Comparison of ENCODE assay signal across 33 cellular contexts in genomic region chr10:129950651-129951050, GRCh38. TPM values are rescaled to one million over a fixed set of nuclear protein-coding genes. Genes with fewer than 3 reads are reported as not detected.
DNase-seq lines count a peak whose midpoint lies in the region; ATAC-seq and TF ChIP-seq lines count a peak whose summit lies in the region.
"Had no signal": no experiment of that assay in that cellular context is flagged by ENCODE, and none has a peak within 500 bp of the region (broad histone marks: within the 10 kb centered on the region; RNA-seq: fewer than 3 reads in every experiment).

No MANE protein-coding gene starts in this region.

- H2BK5ac ChIP-seq in mesendoderm (ENCODE audit: low read length): no peak overlapping the region

- ATAC-seq in left cardiac atrium: no peak
- ATAC-seq: A549; activated T-cell treated with anti-CD3 and anti-CD28 coated beads, Interleukin-2, amount 50 U/mL, for 4 hours; HepG2 had no signal

- WGBS in mesendoderm (ENCODE audit: extremely low coverage, insufficient coverage, low lambda C conversion rate): no CpG with 5 or more reads among the region's 2 CpGs
- WGBS in mammary epithelial cell (ENCODE audit: low coverage, missing lambda C conversion rate): 48% methylated on average over 2 of the region's 2 CpGs

- H3K9me2 ChIP-seq in MM.1S (replicated peaks; ENCODE audit: insufficient read depth, low read length): no peaks in the 10 kb centered on the region

- no peaks in the 10 kb centered on the region for H3K36me3 ChIP-seq in right atrium auricular region
- H3K36me3 ChIP-seq in mesendoderm (ENCODE audit: control insufficient read depth, insufficient read depth, low read length): no peaks in the 10 kb centered on the region
- H3K36me3 ChIP-seq in mammary epithelial cell (ENCODE audit: insufficient read depth, low read length): no peaks in the 10 kb centered on the region
- H3K36me3 ChIP-seq in MM.1S (replicated peaks; ENCODE audit: insufficient read depth, low read length): no peaks in the 10 kb centered on the region
- H3K36me3 ChIP-seq: gastroesophageal sphincter, tibial nerve had no signal

- H3K4me1 Mint-ChIP-seq in nephron progenitor cell: peaks cover 100% of the 10 kb centered on the region

- H3K27me3 Mint-ChIP-seq in nephron progenitor cell (ENCODE audit: low read depth, poor library complexity): peaks cover 18% of the 10 kb centered on the region

- H3K4ac ChIP-seq in mesendoderm (ENCODE audit: low read depth, low read length): no peak overlapping the region

- H4K20me1 ChIP-seq in mammary epithelial cell (ENCODE audit: insufficient read depth, low read length): no peaks in the 10 kb centered on the region
- H4K20me1 ChIP-seq in MM.1S (ENCODE audit: insufficient read depth, low read length): no peaks in the 10 kb centered on the region

- no peak overlapping the region for H3K23ac ChIP-seq in mesendoderm (ENCODE audit: low read length)

- H3K18ac ChIP-seq in mesendoderm (ENCODE audit: low read length): no peak overlapping the region

- no peaks in the 10 kb centered on the region for H3K79me1 ChIP-seq in mesendoderm (ENCODE audit: low read length)

- peak overlapping the region; percentile 69 to 88 for H3K27ac ChIP-seq in right atrium auricular region
- no peak overlapping the region for H3K27ac ChIP-seq in mesendoderm (ENCODE audit: low read depth, low read length)
- no peak overlapping the region for H3K27ac ChIP-seq in mammary epithelial cell (ENCODE audit: insufficient read depth, low read depth, low read length)
- H3K27ac ChIP-seq in MM.1S (ENCODE audit: low read length): no peak overlapping the region
- H3K27ac ChIP-seq: A549, C4-2B had no signal

- H4K5ac ChIP-seq in mesendoderm (ENCODE audit: low read length): no peak overlapping the region

- no peaks in the 10 kb centered on the region for H3K79me2 ChIP-seq in mesendoderm (ENCODE audit: control insufficient read depth, insufficient read depth, low read length)
- H3K79me2 ChIP-seq in mammary epithelial cell (ENCODE audit: insufficient read depth, low read length): no peaks in the 10 kb centered on the region
- H3K79me2 ChIP-seq in MM.1S (ENCODE audit: low read length): no peaks in the 10 kb centered on the region

- peak overlapping the region; percentile 75 for H3K4me3 Mint-ChIP-seq in nephron progenitor cell
- H3K4me3 Mint-ChIP-seq: activated T-cell treated with anti-CD3 and anti-CD28 coated beads, Interleukin-2, amount 50 U/mL, for 4 hours; dendritic cell treated with granulocyte-macrophage colony-stimulating factor and Interleukin-4, amounts not matched to agents 40 ng/mL and 50 ng/mL, for 4 days; natural killer cell treated with Interleukin-12 subunit alpha and Interleukin-12 subunit beta and Interleukin-15 and Interleukin-18, amount 100 ng/mL, for 72 hours; stimulated activated naive CD8-positive, alpha-beta T cell treated with anti-CD3 and anti-CD28 coated beads, Interleukin-15, Interleukin-2, amounts not matched to agents 100 ng/mL and 50 ng/mL, for 24 hours had no signal

- H3K36me3 Mint-ChIP-seq in nephron progenitor cell (ENCODE audit: low read depth): peaks cover 10% of the 10 kb centered on the region
- H3K36me3 Mint-ChIP-seq: natural killer cell treated with Interleukin-12 subunit alpha and Interleukin-12 subunit beta and Interleukin-15 and Interleukin-18, amount 100 ng/mL, for 72 hours had no signal

- H2BK15ac ChIP-seq in mesendoderm (replicated peaks; ENCODE audit: low read depth): no peak overlapping the region

- no peak overlapping the region for H3K56ac ChIP-seq in mesendoderm (ENCODE audit: low read length)

- TF ChIP-seq CTCF in right atrium auricular region (IDR thresholded peaks at IDR 0.05) (no peak), nephron progenitor cell (IDR thresholded peaks at IDR 0.05) (no peak), mammary epithelial cell (conservative IDR thresholded peaks at IDR 0.05 in 1 of 2, IDR thresholded peaks at IDR 0.05 in 1 of 2; ENCODE audit: extremely low read depth in 1 of 2, insufficient read depth in 1 of 2, low read depth in 1 of 2, low read length in 2 of 2) (no peak), MM.1S (IDR thresholded peaks at IDR 0.05; ENCODE audit: low read length) (no peak)

- dilution Hi-C loops in mammary epithelial cell (cut with HindIII; ENCODE audit: low sequenced_read_pairs): no loop called here

- in situ Hi-C loops in mammary epithelial cell (cut with MboI; ENCODE audit: low sequenced_read_pairs in 2 of 2): no loop called here

- DNase-seq in right atrium auricular region (ENCODE audit: low spot score) (no peak), left cardiac atrium (no peak), fibroblast of gingiva (ENCODE audit: low read depth) (peak; percentile 53), nephron progenitor cell (no peak), mesendoderm (no peak), mammary epithelial cell (no peak), MM.1S (no peak)
- no peak for DNase-seq in stimulated activated CD4-positive, alpha-beta T cell treated with anti-CD3 and anti-CD28 coated beads, Interleukin-4, amount 100 ng/mL, for 24 hours
- DNase-seq: activated CD4-positive, alpha-beta T cell treated with anti-CD3 and anti-CD28 coated beads for 4 hours; activated naive CD4-positive, alpha-beta T cell; activated T-cell treated with anti-CD3 and anti-CD28 coated beads, Interleukin-2, amount 50 U/mL, for 4 hours; amygdala; Calu3; caudate nucleus; EL; GOT3; midbrain; NCI-H1092 treated with DMSO at 0.1 percent for 48 hours; NCI-H2029; NCI-H226; NCI-H748 treated with DMSO at 0.1 percent for 48 hours; OCI-M1; SIG-M5; T-helper 1 cell had no signal

- intact Hi-C loops in left cardiac atrium (cut with DNase I) (no loop called here), mammary epithelial cell (cut with micrococcal nuclease) (no loop called here)

- no peak overlapping the region for H4K8ac ChIP-seq in mesendoderm (ENCODE audit: low read depth, low read length)

- no peak overlapping the region for H2BK120ac ChIP-seq in mesendoderm (ENCODE audit: low read depth, low read length)

- H3K4me3 ChIP-seq in right atrium auricular region (no peak overlapping the region), mesendoderm (ENCODE audit: low read length) (no peak overlapping the region), mammary epithelial cell (replicated peaks in 1 of 3; ENCODE audit: insufficient read depth in 1 of 3, low read depth in 2 of 3, low read length in 3 of 3) (no peak overlapping the region), MM.1S (ENCODE audit: low read length) (no peak overlapping the region)
- H3K4me3 ChIP-seq: A549, gastroesophageal sphincter had no signal

- H3K9ac ChIP-seq in mesendoderm (ENCODE audit: low read length) (no peak overlapping the region), mammary epithelial cell (ENCODE audit: insufficient read depth, low read length) (no peak overlapping the region), MM.1S (ENCODE audit: low read length) (no peak overlapping the region)

- H3K9me3 ChIP-seq in right atrium auricular region: no peaks in the 10 kb centered on the region
- H3K9me3 ChIP-seq in mammary epithelial cell (replicated peaks; ENCODE audit: insufficient read depth, low read length): peaks cover 6% of the 10 kb centered on the region
- H3K9me3 ChIP-seq in MM.1S (replicated peaks; ENCODE audit: insufficient read depth, low read length): no peaks in the 10 kb centered on the region
- H3K9me3 ChIP-seq: A549, gastroesophageal sphincter, tibial nerve had no signal

- no peaks in the 10 kb centered on the region for H3K27me3 ChIP-seq in right atrium auricular region
- H3K27me3 ChIP-seq in mesendoderm (ENCODE audit: insufficient read depth, low read length, poor library complexity): no peaks in the 10 kb centered on the region
- H3K27me3 ChIP-seq in mammary epithelial cell (ENCODE audit: insufficient read depth, low read length): no peaks in the 10 kb centered on the region
- peaks cover 7% of the 10 kb centered on the region; the same call in 1 of the 2 replicates for H3K27me3 ChIP-seq in MM.1S (replicated peaks; ENCODE audit: insufficient read depth, low read length)

- H3K4me1 ChIP-seq in right atrium auricular region: peaks cover 0 to 65% of the 10 kb centered on the region in 2 donors
- H3K4me1 ChIP-seq in mesendoderm (ENCODE audit: control insufficient read depth, low read depth, low read length): peaks cover 4% of the 10 kb centered on the region
- H3K4me1 ChIP-seq in mammary epithelial cell (ENCODE audit: insufficient read depth, low read length): no peaks in the 10 kb centered on the region
- H3K4me1 ChIP-seq in MM.1S (ENCODE audit: low read length): no peaks in the 10 kb centered on the region

- H3K9me3 Mint-ChIP-seq in nephron progenitor cell: peaks cover 7% of the 10 kb centered on the region
- H3K9me3 Mint-ChIP-seq: activated T-cell treated with anti-CD3 and anti-CD28 coated beads, Interleukin-2, amount 50 U/mL, for 4 hours; dendritic cell treated with granulocyte-macrophage colony-stimulating factor and Interleukin-4, amounts not matched to agents 40 ng/mL and 50 ng/mL, for 4 days; natural killer cell treated with Interleukin-12 subunit alpha and Interleukin-12 subunit beta and Interleukin-15 and Interleukin-18, amount 100 ng/mL, for 72 hours; stimulated activated naive CD8-positive, alpha-beta T cell treated with anti-CD3 and anti-CD28 coated beads, Interleukin-15, Interleukin-2, amounts not matched to agents 100 ng/mL and 50 ng/mL, for 24 hours had no signal

- H3K4me2 ChIP-seq in mesendoderm (ENCODE audit: low read length) (no peak overlapping the region), mammary epithelial cell (ENCODE audit: insufficient read depth, low read depth, low read length) (no peak overlapping the region), MM.1S (ENCODE audit: low read depth, low read length) (no peak overlapping the region)
- H3K4me2 ChIP-seq: A549 had no signal

- CTCF ChIA-PET in mammary epithelial cell (lab: Charles Lee; ENCODE audit: low non-redundant PET): no interaction called here

- no peaks in the 10 kb centered on the region for H3F3A ChIP-seq in MM.1S (ENCODE audit: insufficient read depth, low read length)

- BruUV-seq in mammary epithelial cell (replicated peaks; lab: Mats Ljungman, UMichigan): no TSS peak

- H2AFZ ChIP-seq in mammary epithelial cell (ENCODE audit: low read depth, low read length): no peak overlapping the region
- no peak overlapping the region for H2AFZ ChIP-seq in MM.1S (ENCODE audit: low read length)

- no peak overlapping the region for H2AK5ac ChIP-seq in mesendoderm (ENCODE audit: low read length)

- peak overlapping the region; percentile 86 for H3K27ac Mint-ChIP-seq in nephron progenitor cell
- H3K27ac Mint-ChIP-seq: dendritic cell treated with granulocyte-macrophage colony-stimulating factor and Interleukin-4, amounts not matched to agents 40 ng/mL and 50 ng/mL, for 4 days; natural killer cell treated with Interleukin-12 subunit alpha and Interleukin-12 subunit beta and Interleukin-15 and Interleukin-18, amount 100 ng/mL, for 72 hours; stimulated activated naive CD8-positive, alpha-beta T cell treated with anti-CD3 and anti-CD28 coated beads, Interleukin-15, Interleukin-2, amounts not matched to agents 100 ng/mL and 50 ng/mL, for 24 hours had no signal

RNA-seq across cellular contexts. Expression of gene EBF3, which starts 13.4 kb away (rescaled TPM):
- 1 to 10 TPM; 5.8 to 6.9 TPM for total RNA-seq in right atrium auricular region
- 10 to 100 TPM in 1 of 2 donors, 1 to 10 TPM in 1; 6.0 to 10.1 TPM for total RNA-seq in left cardiac atrium
- 0.87 TPM for polyA plus RNA-seq in mesendoderm (2013, experiment 1 of 2)
- polyA plus RNA-seq in mesendoderm (2013, experiment 2 of 2): 0.76 TPM
- under 1 TPM; under 0.01 to 0.54 TPM for total RNA-seq in mammary epithelial cell
- polyA plus RNA-seq in mammary epithelial cell: not detected
- not detected for polyA minus RNA-seq in mammary epithelial cell
- total RNA-seq: activated CD8-positive, alpha-beta memory T cell treated with anti-CD3 and anti-CD28 coated beads for 36 hours; activated T-cell treated with anti-CD3 and anti-CD28 coated beads, Interleukin-2, amount 50 U/mL, for 4 hours; Calu3; HepG2; natural killer cell treated with Interleukin-12 subunit alpha and Interleukin-12 subunit beta and Interleukin-15 and Interleukin-18, amount 100 ng/mL, for 72 hours had no signal
- polyA plus RNA-seq: HepG2 had no signal

Comparison
In these comparisons a context has a peak if more than half of its experiments do, and no peak if none do; other contexts are left out.
1. H3K27ac ChIP-seq: peak in right atrium auricular region (2 of 2); none in mesendoderm (single experiment), mammary epithelial cell (single experiment) and MM.1S (single experiment).
2. RNA of gene EBF3, which starts 13.4 kb away (total RNA-seq): 6.0 to 10.1 TPM in left cardiac atrium and 5.8 to 6.9 TPM in right atrium auricular region; under 0.01 to 0.54 TPM in mammary epithelial cell; every median in the first group is over 4 times any median in the second.